Comparison of ENCODE assay signal across 1 cellular context in genomic region chr21:45590246-45590725, GRCh38.
TF ChIP-seq lines count a peak whose summit lies in the region.

No MANE protein-coding gene starts in this region.

TF ChIP-seq in HepG2, 621 proteins besides CTCF, POLR2A, EP300 and RAD21 (continued from another document):
- TF ChIP-seq SNAPC4 (CRISPR knock-in tag; IDR thresholded peaks at IDR 0.05) (no peak), XRCC5 (optimal IDR thresholded peaks at IDR 0.05; ENCODE audit: low read length) (no peak), ZNF367 (CRISPR knock-in tag; IDR thresholded peaks at IDR 0.05; ENCODE audit: borderline replicate concordance) (no peak), ZNF788 (CRISPR knock-in tag; IDR thresholded peaks at IDR 0.05; ENCODE audit: borderline replicate concordance) (no peak), YEATS2 (CRISPR knock-in tag; IDR thresholded peaks at IDR 0.05; ENCODE audit: borderline replicate concordance) (no peak)
- TF ChIP-seq, protein P1, sequence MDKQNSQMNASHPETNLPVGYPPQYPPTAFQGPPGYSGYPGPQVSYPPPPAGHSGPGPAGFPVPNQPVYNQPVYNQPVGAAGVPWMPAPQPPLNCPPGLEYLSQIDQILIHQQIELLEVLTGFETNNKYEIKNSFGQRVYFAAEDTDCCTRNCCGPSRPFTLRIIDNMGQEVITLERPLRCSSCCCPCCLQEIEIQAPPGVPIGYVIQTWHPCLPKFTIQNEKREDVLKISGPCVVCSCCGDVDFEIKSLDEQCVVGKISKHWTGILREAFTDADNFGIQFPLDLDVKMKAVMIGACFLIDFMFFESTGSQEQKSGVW (CRISPR knock-in tag; IDR thresholded peaks at IDR 0.05; ENCODE audit: borderline replicate concordance): no peak
